In the genomic region with DNA sequence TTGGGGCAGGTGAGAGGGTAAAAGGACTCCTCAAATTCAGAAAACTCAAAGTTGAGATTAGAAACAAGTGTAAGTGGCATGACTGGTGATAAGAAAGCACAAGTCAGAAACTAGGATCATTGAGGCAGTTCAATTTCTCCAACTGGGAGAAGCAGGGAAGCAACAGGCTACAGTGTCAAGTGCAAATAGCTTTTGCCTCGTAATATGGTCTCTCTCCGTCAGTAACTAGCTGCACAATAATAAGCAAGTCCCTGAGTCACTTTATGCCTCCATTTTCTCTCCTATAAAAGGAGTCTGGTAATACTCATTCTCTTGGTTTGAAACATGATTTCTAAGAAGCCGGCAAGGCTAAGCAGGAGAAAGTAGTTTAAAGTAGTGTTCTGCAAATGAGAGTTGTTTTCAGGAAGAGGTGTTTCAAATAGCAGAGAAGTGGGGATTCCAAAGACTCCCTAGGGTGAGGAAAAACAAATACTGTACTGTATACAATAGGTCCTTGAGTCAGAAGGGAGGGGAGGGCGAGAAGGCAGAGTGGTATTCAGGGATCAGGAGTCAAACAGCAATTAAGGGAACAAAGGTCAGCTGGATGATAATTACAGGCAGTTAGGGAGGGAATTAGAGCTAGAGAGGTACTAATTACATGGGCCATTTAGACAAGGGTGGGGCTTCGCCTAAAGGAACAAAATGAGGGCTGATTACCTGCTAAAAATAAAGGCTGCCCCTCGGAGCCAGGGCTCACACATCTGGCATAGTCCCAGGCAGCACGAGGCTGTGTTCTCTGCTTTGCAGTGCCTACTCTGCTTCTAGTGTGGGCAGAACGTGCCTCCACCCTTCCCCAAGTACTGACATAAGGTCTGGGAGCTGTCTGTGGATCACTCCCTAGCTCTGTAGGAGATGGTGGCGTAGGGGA, we compare ENCODE assay signal across 10 cellular contexts.
DNase-seq lines count a peak whose midpoint lies in the region; ATAC-seq and TF ChIP-seq lines count a peak whose summit lies in the region.
"Had no signal": no experiment of that assay in that cellular context is flagged by ENCODE, and none has a peak within 500 bp of the region (broad histone marks: within the 10 kb centered on the region; RNA-seq: fewer than 3 reads in every experiment).

No MANE protein-coding gene starts in this region.

- H3K4me1 ChIP-seq in mesendoderm (ENCODE audit: control insufficient read depth, low read depth, low read length): no peaks in the 10 kb centered on the region
- H3K4me1 ChIP-seq in vagina: no peaks in the 10 kb centered on the region
- no peaks in the 10 kb centered on the region for H3K4me1 ChIP-seq in esophagus muscularis mucosa

- no peak overlapping the region for H4K5ac ChIP-seq in mesendoderm (ENCODE audit: low read length)

- H3K36me3 ChIP-seq in mesendoderm (ENCODE audit: control insufficient read depth, insufficient read depth, low read length) (no peaks in the 10 kb centered on the region), vagina (no peaks in the 10 kb centered on the region), esophagus muscularis mucosa (no peaks in the 10 kb centered on the region)

- TF ChIP-seq CTCF in vagina (IDR thresholded peaks at IDR 0.05) (no peak), esophagus muscularis mucosa (IDR thresholded peaks at IDR 0.05) (no peak)

- WGBS in mesendoderm (ENCODE audit: extremely low coverage, insufficient coverage, low lambda C conversion rate): no CpG with 5 or more reads among the region's 9 CpGs
- 36% methylated on average over 6 of the region's 9 CpGs for WGBS in esophagus muscularis mucosa

- H3K79me1 ChIP-seq in mesendoderm (ENCODE audit: low read length): no peaks in the 10 kb centered on the region

- H3K9me3 ChIP-seq in vagina: no peaks in the 10 kb centered on the region
- H3K9me3 ChIP-seq in esophagus muscularis mucosa: no peaks in the 10 kb centered on the region

- H3K4ac ChIP-seq in mesendoderm (ENCODE audit: low read depth, low read length): no peak overlapping the region

- no peaks in the 10 kb centered on the region for H3K79me2 ChIP-seq in mesendoderm (ENCODE audit: control insufficient read depth, insufficient read depth, low read length)

- no peak overlapping the region for H3K27ac ChIP-seq in mesendoderm (ENCODE audit: low read depth, low read length)
- no peak overlapping the region for H3K27ac ChIP-seq in vagina
- H3K27ac ChIP-seq in esophagus muscularis mucosa (replicated peaks in 1 of 4): no peak overlapping the region

- H3K27ac Mint-ChIP-seq in stimulated activated naive CD8-positive, alpha-beta T cell treated with anti-CD3 and anti-CD28 coated beads, Interleukin-15, amount 100 ng/mL, for 72 hours: no peak overlapping the region
- H3K27ac Mint-ChIP-seq in activated T-helper 1 cell treated with anti-CD3 and anti-CD28 coated beads, Interleukin-12 subunit alpha, Interleukin-12 subunit beta, Interleukin-2, Interleukin-4 antibody, amounts not matched to agents 30 ng/mL and 10 ng/mL and 1 ng/mL, durations not matched to agents 14 hours and 24 hours and 36 hours: no peak overlapping the region
- H3K27ac Mint-ChIP-seq: CD4-positive, alpha-beta T cell had no signal

- no peak overlapping the region for H2BK15ac ChIP-seq in mesendoderm (replicated peaks; ENCODE audit: low read depth)

- ATAC-seq in stimulated activated naive CD8-positive, alpha-beta T cell treated with anti-CD3 and anti-CD28 coated beads, Interleukin-15, amount 100 ng/mL, for 72 hours: no peak

- no peak overlapping the region for H3K18ac ChIP-seq in mesendoderm (ENCODE audit: low read length)

- H3K9me3 Mint-ChIP-seq in stimulated activated naive CD8-positive, alpha-beta T cell treated with anti-CD3 and anti-CD28 coated beads, Interleukin-15, amount 100 ng/mL, for 72 hours: peaks cover 6 to 7% of the 10 kb centered on the region in 2 donors
- H3K9me3 Mint-ChIP-seq in activated T-helper 1 cell treated with anti-CD3 and anti-CD28 coated beads, Interleukin-12 subunit alpha, Interleukin-12 subunit beta, Interleukin-2, Interleukin-4 antibody, amounts not matched to agents 30 ng/mL and 10 ng/mL and 1 ng/mL, durations not matched to agents 14 hours and 24 hours and 36 hours: no peaks in the 10 kb centered on the region

- no peak overlapping the region for H4K8ac ChIP-seq in mesendoderm (ENCODE audit: low read depth, low read length)

- no peak overlapping the region for H2BK5ac ChIP-seq in mesendoderm (ENCODE audit: low read length)

- H3K23ac ChIP-seq in mesendoderm (ENCODE audit: low read length): no peak overlapping the region

- H3K27me3 ChIP-seq in mesendoderm (ENCODE audit: insufficient read depth, low read length, poor library complexity) (no peaks in the 10 kb centered on the region), vagina (no peaks in the 10 kb centered on the region), esophagus muscularis mucosa (no peaks in the 10 kb centered on the region)

- no peak overlapping the region for H3K9ac ChIP-seq in mesendoderm (ENCODE audit: low read length)

- H3K4me1 Mint-ChIP-seq in stimulated activated naive CD8-positive, alpha-beta T cell treated with anti-CD3 and anti-CD28 coated beads, Interleukin-15, amount 100 ng/mL, for 72 hours: no peaks in the 10 kb centered on the region
- H3K4me1 Mint-ChIP-seq in activated T-helper 1 cell treated with anti-CD3 and anti-CD28 coated beads, Interleukin-12 subunit alpha, Interleukin-12 subunit beta, Interleukin-2, Interleukin-4 antibody, amounts not matched to agents 30 ng/mL and 10 ng/mL and 1 ng/mL, durations not matched to agents 14 hours and 24 hours and 36 hours (ENCODE audit: low read depth): no peaks in the 10 kb centered on the region

- no peak overlapping the region for H2BK120ac ChIP-seq in mesendoderm (ENCODE audit: low read depth, low read length)

- no peak for TF ChIP-seq EP300 in esophagus muscularis mucosa (IDR thresholded peaks at IDR 0.05)

- H3K27me3 Mint-ChIP-seq in stimulated activated naive CD8-positive, alpha-beta T cell treated with anti-CD3 and anti-CD28 coated beads, Interleukin-15, amount 100 ng/mL, for 72 hours: peaks cover 7% of the 10 kb centered on the region
- no peaks in the 10 kb centered on the region for H3K27me3 Mint-ChIP-seq in activated T-helper 1 cell treated with anti-CD3 and anti-CD28 coated beads, Interleukin-12 subunit alpha, Interleukin-12 subunit beta, Interleukin-2, Interleukin-4 antibody, amounts not matched to agents 30 ng/mL and 10 ng/mL and 1 ng/mL, durations not matched to agents 14 hours and 24 hours and 36 hours (ENCODE audit: insufficient read depth)
- H3K27me3 Mint-ChIP-seq: CD4-positive, alpha-beta T cell had no signal

- H3K4me3 ChIP-seq in mesendoderm (ENCODE audit: low read length) (no peak overlapping the region), vagina (no peak overlapping the region), esophagus muscularis mucosa (no peak overlapping the region)

- intact Hi-C loops in activated T-helper 1 cell treated with anti-CD3 and anti-CD28 coated beads, Interleukin-12 subunit alpha, Interleukin-12 subunit beta, Interleukin-2, Interleukin-4 antibody, amounts not matched to agents 30 ng/mL and 10 ng/mL and 1 ng/mL, durations not matched to agents 14 hours and 24 hours and 36 hours (cut with micrococcal nuclease): no loop called here
- intact Hi-C loops in vagina (cut with DNase I): no loop called here
- intact Hi-C loops in esophagus muscularis mucosa (cut with DNase I): no loop called here

- no peaks in the 10 kb centered on the region for H3K36me3 Mint-ChIP-seq in activated T-helper 1 cell treated with anti-CD3 and anti-CD28 coated beads, Interleukin-12 subunit alpha, Interleukin-12 subunit beta, Interleukin-2, Interleukin-4 antibody, amounts not matched to agents 30 ng/mL and 10 ng/mL and 1 ng/mL, durations not matched to agents 14 hours and 24 hours and 36 hours (ENCODE audit: low read depth)

- DNase-seq in DMS153 (lab: John Stamatoyannopoulos, UW) (peak; percentile 76), NCI-H1105 (lab: John Stamatoyannopoulos, UW) (peak; percentile 96), SW480 (ENCODE audit: low spot score) (peak; percentile 52), mesendoderm (peak; percentile 78), vagina (ENCODE audit: extremely low spot score in 2 of 2) (no peak), esophagus muscularis mucosa (ENCODE audit: extremely low spot score) (no peak)
- no peak for DNase-seq in stimulated activated naive CD8-positive, alpha-beta T cell treated with anti-CD3 and anti-CD28 coated beads, Interleukin-15, amount 100 ng/mL, for 72 hours
- no peak for DNase-seq in activated T-helper 1 cell treated with anti-CD3 and anti-CD28 coated beads, Interleukin-12 subunit alpha, Interleukin-12 subunit beta, Interleukin-2, Interleukin-4 antibody, amounts not matched to agents 30 ng/mL and 10 ng/mL and 1 ng/mL, durations not matched to agents 14 hours and 24 hours and 36 hours (ENCODE audit: low spot score)
- DNase-seq: activated T-cell treated with anti-CD3 and anti-CD28 coated beads, Interleukin-2, amount 50 U/mL, for 48 hours; CD4-positive, alpha-beta T cell had no signal

- H2AK5ac ChIP-seq in mesendoderm (ENCODE audit: low read length): no peak overlapping the region

- no peak overlapping the region for H3K4me2 ChIP-seq in mesendoderm (ENCODE audit: low read length)

- H3K4me3 Mint-ChIP-seq in stimulated activated naive CD8-positive, alpha-beta T cell treated with anti-CD3 and anti-CD28 coated beads, Interleukin-15, amount 100 ng/mL, for 72 hours: no peak overlapping the region
- no peak overlapping the region for H3K4me3 Mint-ChIP-seq in activated T-helper 1 cell treated with anti-CD3 and anti-CD28 coated beads, Interleukin-12 subunit alpha, Interleukin-12 subunit beta, Interleukin-2, Interleukin-4 antibody, amounts not matched to agents 30 ng/mL and 10 ng/mL and 1 ng/mL, durations not matched to agents 14 hours and 24 hours and 36 hours
- H3K4me3 Mint-ChIP-seq: CD4-positive, alpha-beta T cell had no signal

- TF ChIP-seq POLR2A in vagina (IDR thresholded peaks at IDR 0.05) (no peak), esophagus muscularis mucosa (IDR thresholded peaks at IDR 0.05; ENCODE audit: low read depth) (no peak)

- no peak overlapping the region for H3K56ac ChIP-seq in mesendoderm (ENCODE audit: low read length)

Comparison
In these comparisons a context has a peak if more than half of its experiments do, and no peak if none do; other contexts are left out.
1. DNase-seq: peak in DMS153 (single experiment), NCI-H1105 (single experiment), SW480 (single experiment) and mesendoderm (single experiment); none in stimulated activated naive CD8-positive, alpha-beta T cell treated with anti-CD3 and anti-CD28 coated beads, Interleukin-15, amount 100 ng/mL, for 72 hours (0 of 2), activated T-helper 1 cell treated with anti-CD3 and anti-CD28 coated beads, Interleukin-12 subunit alpha, Interleukin-12 subunit beta, Interleukin-2, Interleukin-4 antibody, amounts not matched to agents 30 ng/mL and 10 ng/mL and 1 ng/mL, durations not matched to agents 14 hours and 24 hours and 36 hours (single experiment), vagina (0 of 2) and esophagus muscularis mucosa (single experiment).